30 cellular contexts compared by ENCODE assay signal in the genomic region with DNA sequence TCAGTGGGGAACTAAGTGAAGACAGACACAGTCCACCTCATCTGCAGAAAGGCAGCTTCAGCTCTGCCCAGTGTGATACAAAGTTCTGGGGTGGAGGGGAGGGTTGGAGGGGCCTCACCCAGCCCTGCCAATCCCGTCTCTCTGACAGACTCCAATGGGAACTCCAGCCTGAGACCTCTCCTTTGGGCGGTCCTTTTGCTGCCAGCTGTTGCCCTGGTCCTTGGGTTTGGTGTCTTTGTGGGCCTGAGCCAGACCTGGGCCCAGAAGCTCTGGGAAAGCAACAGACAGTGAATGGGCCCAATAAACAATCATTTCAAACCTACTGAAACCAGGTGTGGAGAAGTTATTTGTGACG. TPM values are rescaled to one million over a fixed set of nuclear protein-coding genes. Genes with fewer than 3 reads are reported as not detected.
"Had no signal": no experiment of that assay in that cellular context is flagged by ENCODE, and none has a peak within 500 bp of the region (broad histone marks: within the 10 kb centered on the region; RNA-seq: fewer than 3 reads in every experiment).

No MANE protein-coding gene starts in this region.

- H3K27ac ChIP-seq: HL-60, KMS-11, SJCRH30 had no signal

- H3K9ac ChIP-seq: KMS-11 had no signal

- H3K9me3 ChIP-seq: SJCRH30 had no signal

- FAIRE-seq: HTR-8/SVneo, K562 had no signal

- ATAC-seq: K562, Panc1, PC-3, Right ventricle myocardium inferior, SK-N-SH treated with all-trans-retinoic acid at 6 μM for 48 hours had no signal

- H3K9me3 Mint-ChIP-seq: IgD-negative memory B cell had no signal

- H3K27me3 Mint-ChIP-seq: IgD-negative memory B cell had no signal

- H3K36me3 Mint-ChIP-seq: IgD-negative memory B cell had no signal

- H3K4me3 Mint-ChIP-seq: IgD-negative memory B cell had no signal

- H3K36me3 ChIP-seq: SJCRH30 had no signal

- H3K27me3 ChIP-seq: SJCRH30 had no signal

- DNase-seq: MV-4-11, NCI-H1048, NCI-H1105, NCI-H1417, NCI-H1436 treated with DMSO at 0.1 percent for 48 hours, NCI-H1694, NCI-H187 treated with DMSO at 0.1 percent for 48 hours, NCI-H2029 treated with DMSO at 0.1 percent for 48 hours, NCI-H2171 treated with DMSO at 0.1 percent for 48 hours, NCI-H2227 treated with DMSO at 0.1 percent for 48 hours, NCI-H446, NCI-H510A, NCI-H524 treated with DMSO at 0.1 percent for 48 hours, NCI-H69, NCI-H774, PC-3, SHP77 treated with DMSO at 0.1 percent for 48 hours had no signal

- H3K4me2 ChIP-seq: KMS-11 had no signal

- H3K4me3 ChIP-seq: K562, SJCRH30 had no signal

- H3K27ac Mint-ChIP-seq: IgD-negative memory B cell had no signal

- H3K4me1 Mint-ChIP-seq: IgD-negative memory B cell had no signal

RNA-seq across cellular contexts. Expression of a gene that starts 8.0 kb away (rescaled TPM):
- total RNA-seq: K562, MCF 10A, OCI-LY7, PC-3, SJCRH30 had no signal
- polyA plus RNA-seq: IgD-negative memory B cell had no signal

RNA-seq across cellular contexts. Expression of a gene that starts 19.6 kb away (rescaled TPM):
- total RNA-seq: LHCN-M2, MCF 10A, PC-3, RPMI7951, SJCRH30 had no signal
